8 cellular contexts compared by ENCODE assay signal in the genomic region with DNA sequence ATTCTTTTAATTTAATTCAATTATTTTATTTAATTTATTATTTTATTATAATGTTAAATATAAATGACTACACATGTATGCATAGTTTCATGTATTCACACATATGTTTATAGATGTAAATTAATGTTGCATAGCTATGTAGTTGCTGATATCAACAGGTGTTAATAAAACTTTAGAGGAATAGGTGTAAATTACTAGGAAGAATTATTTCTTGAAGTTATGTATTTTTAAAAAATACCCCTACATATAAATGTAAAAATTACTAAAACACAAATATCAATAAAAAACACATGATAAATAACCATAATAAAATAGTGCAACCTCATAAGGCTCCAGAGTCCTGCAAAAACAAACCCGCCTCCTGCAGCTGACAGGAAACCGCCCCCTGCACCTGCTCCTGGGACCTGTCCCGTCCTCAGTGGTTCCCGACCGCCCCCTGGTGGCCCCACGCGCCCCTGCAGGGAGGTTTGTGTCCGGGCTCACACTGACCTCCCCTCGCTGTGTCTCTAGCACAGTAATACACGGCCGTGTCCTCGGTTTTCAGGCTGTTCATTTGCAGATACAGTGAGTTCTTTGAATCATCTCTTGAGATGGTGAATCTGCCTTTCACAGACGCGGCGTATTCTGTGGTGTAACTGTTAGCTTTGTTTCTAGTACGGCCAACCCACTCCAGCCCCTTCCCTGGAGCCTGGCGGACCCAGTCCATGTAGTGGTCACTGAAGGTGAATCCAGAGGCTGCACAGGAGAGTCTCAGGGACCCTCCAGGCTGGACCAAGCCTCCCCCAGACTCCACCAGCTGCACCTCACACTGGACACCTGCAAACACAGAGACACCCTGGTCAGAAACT.
DNase-seq lines count a peak whose midpoint lies in the region; ATAC-seq and TF ChIP-seq lines count a peak whose summit lies in the region.

No MANE protein-coding gene starts in this region.

- H3K27ac Mint-ChIP-seq in activated T-cell treated with anti-CD3 and anti-CD28 coated beads, Interleukin-2, amount 50 U/mL, for 72 hours = no peak overlapping the region
- H3K27ac Mint-ChIP-seq in endothelial cell (ENCODE audit: unreplicated experiment) = no peak overlapping the region

- peaks cover 13% of the 10 kb centered on the region for H3K4me1 Mint-ChIP-seq in activated T-cell treated with anti-CD3 and anti-CD28 coated beads, Interleukin-2, amount 50 U/mL, for 72 hours (ENCODE audit: low read depth)
- no peaks in the 10 kb centered on the region for H3K4me1 Mint-ChIP-seq in endothelial cell (ENCODE audit: unreplicated experiment)

- POLR2A ChIA-PET in PC-3 (lab: Charles Lee; ENCODE audit: unreplicated experiment) = no interaction called here

- H2AFZ ChIP-seq in PC-3 (ENCODE audit: low read length) = no peak overlapping the region

- H4K20me1 ChIP-seq in PC-3 (ENCODE audit: low read length) = no peaks in the 10 kb centered on the region

- in situ Hi-C loops in Caki2 (cut with HindIII; ENCODE audit: low pct_unique_long_range_greater_than_20kb, low sequenced_read_pairs) = no loop called here

- H3K79me2 ChIP-seq in PC-3 (ENCODE audit: low read length) = no peaks in the 10 kb centered on the region

- TF ChIP-seq CTCF in PC-3 (conservative IDR thresholded peaks at IDR 0.05; ENCODE audit: low read depth, low read length) (peak; percentile 54), endothelial cell (IDR thresholded peaks at IDR 0.05; ENCODE audit: unreplicated experiment) (no peak)

- no peaks in the 10 kb centered on the region for H3K9me2 ChIP-seq in PC-3 (replicated peaks; ENCODE audit: low read length)

- peak; percentile 52 for ATAC-seq in HG03175 (IDR thresholded peaks at IDR 0.05; ENCODE audit: unreplicated experiment)
- ATAC-seq in PC-3 = no peak
- peak; percentile 69 to 71 for ATAC-seq in activated T-cell treated with anti-CD3 and anti-CD28 coated beads, Interleukin-2, amount 50 U/mL, for 72 hours (replicated peaks in 1 of 2)
- no peak for ATAC-seq in left ventricle myocardium superior
- no peak for ATAC-seq in GM19023 (IDR thresholded peaks at IDR 0.05; ENCODE audit: unreplicated experiment)

- no peak overlapping the region for H3K27ac ChIP-seq in PC-3 (ENCODE audit: low read length)

- no peak overlapping the region for H3K4me3 ChIP-seq in PC-3 (ENCODE audit: low read length)

- no peaks in the 10 kb centered on the region for H3K4me1 ChIP-seq in PC-3 (ENCODE audit: insufficient read depth, low read length)

- no peaks in the 10 kb centered on the region for H3F3A ChIP-seq in PC-3 (ENCODE audit: low read length, unreplicated experiment)

- no peak overlapping the region for H3K9ac ChIP-seq in PC-3 (ENCODE audit: low read length)

- H3K9me3 ChIP-seq in PC-3 (ENCODE audit: low read length) = 0 out of 2 replicates have a peak, but pooled peaks cover 5% of the 10 kb centered on the region

- peak; percentile 15 for DNase-seq in Caki2 (ENCODE audit: low read depth)
- DNase-seq in PC-3 = peak; percentile 36
- peak; percentile 86 to 88 for DNase-seq in activated T-cell treated with anti-CD3 and anti-CD28 coated beads, Interleukin-2, amount 50 U/mL, for 72 hours
- DNase-seq in left ventricle myocardium superior = peak; percentile 65
- peak; percentile 77 to 86 for DNase-seq in stimulated activated CD4-positive, alpha-beta T cell treated with anti-CD3 and anti-CD28 coated beads, Interleukin-4, amount 100 ng/mL, for 48 hours (ENCODE audit: low read depth in 2 of 2)
- no peak for DNase-seq in endothelial cell (ENCODE audit: low spot score)

- intact Hi-C loops in PC-3 (cut with micrococcal nuclease) (no loop called here), left ventricle myocardium superior (cut with micrococcal nuclease) (no loop called here)

- H3K27me3 Mint-ChIP-seq in activated T-cell treated with anti-CD3 and anti-CD28 coated beads, Interleukin-2, amount 50 U/mL, for 72 hours (ENCODE audit: low read depth) = peaks cover 24% of the 10 kb centered on the region
- H3K27me3 Mint-ChIP-seq in endothelial cell (ENCODE audit: unreplicated experiment) = no peaks in the 10 kb centered on the region

- no peaks in the 10 kb centered on the region for H3K36me3 ChIP-seq in PC-3 (ENCODE audit: low read depth, low read length)

- CTCF ChIA-PET in PC-3 (lab: Charles Lee) = no interaction called here

- no peaks in the 10 kb centered on the region for H3K27me3 ChIP-seq in PC-3 (ENCODE audit: low read length)

- BruUV-seq in PC-3 (replicated peaks; lab: Mats Ljungman, UMichigan) = no TSS peak

- H3K36me3 Mint-ChIP-seq in activated T-cell treated with anti-CD3 and anti-CD28 coated beads, Interleukin-2, amount 50 U/mL, for 72 hours (ENCODE audit: insufficient read depth in 2 of 2) = no peaks in the 10 kb centered on the region
- H3K36me3 Mint-ChIP-seq in endothelial cell (ENCODE audit: low read depth, unreplicated experiment) = peaks cover 6% of the 10 kb centered on the region

- no peak overlapping the region for H3K4me3 Mint-ChIP-seq in activated T-cell treated with anti-CD3 and anti-CD28 coated beads, Interleukin-2, amount 50 U/mL, for 72 hours
- H3K4me3 Mint-ChIP-seq in endothelial cell (ENCODE audit: unreplicated experiment) = no peak overlapping the region

- no peaks in the 10 kb centered on the region for H3K9me3 Mint-ChIP-seq in activated T-cell treated with anti-CD3 and anti-CD28 coated beads, Interleukin-2, amount 50 U/mL, for 72 hours
- peaks cover 38% of the 10 kb centered on the region for H3K9me3 Mint-ChIP-seq in endothelial cell (ENCODE audit: unreplicated experiment)

- H3K4me2 ChIP-seq in PC-3 (ENCODE audit: low read length) = no peak overlapping the region

Comparison
In these comparisons a context has a peak if more than half of its experiments do, and no peak if none do; other contexts are left out.
1. ATAC-seq: peak in HG03175 (single experiment) and activated T-cell treated with anti-CD3 and anti-CD28 coated beads, Interleukin-2, amount 50 U/mL, for 72 hours (2 of 2); none in PC-3 (single experiment), left ventricle myocardium superior (single experiment) and GM19023 (single experiment).